16 cellular contexts compared by ENCODE assay signal in the genomic region with DNA sequence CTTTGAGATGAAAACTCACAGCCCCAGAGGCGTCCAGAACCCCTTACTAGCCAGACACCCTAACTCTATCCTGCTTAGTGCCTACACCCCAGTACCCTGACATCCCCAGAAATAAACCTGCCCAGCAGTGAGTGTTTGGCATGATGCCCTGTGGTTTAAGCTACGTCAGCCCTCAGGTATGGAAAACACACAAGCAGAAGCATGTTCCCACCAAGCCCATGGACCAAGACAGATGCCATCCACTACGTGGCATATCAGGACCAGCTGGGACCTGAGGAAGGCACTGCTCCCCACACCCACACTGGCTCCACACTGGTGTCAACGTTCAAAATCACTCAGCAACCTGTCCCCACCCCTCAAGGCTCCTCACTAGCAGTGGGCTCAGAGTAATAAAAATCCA.
DNase-seq lines count a peak whose midpoint lies in the region; ATAC-seq and TF ChIP-seq lines count a peak whose summit lies in the region.
"Had no signal": no experiment of that assay in that cellular context is flagged by ENCODE, and none has a peak within 500 bp of the region (broad histone marks: within the 10 kb centered on the region; RNA-seq: fewer than 3 reads in every experiment).

No MANE protein-coding gene starts in this region.

- no peak overlapping the region for H3K9ac ChIP-seq in GM23248
- no peak overlapping the region for H3K9ac ChIP-seq in PC-3 (ENCODE audit: low read length)
- H3K9ac ChIP-seq: parathyroid adenoma had no signal

- H3K27me3 ChIP-seq in GM23248 (replicated peaks; ENCODE audit: insufficient read depth) (no peaks in the 10 kb centered on the region), PC-3 (ENCODE audit: low read length) (no peaks in the 10 kb centered on the region)
- H3K27me3 ChIP-seq: dorsolateral prefrontal cortex had no signal

- BruUV-seq in PC-3 (replicated peaks; lab: Mats Ljungman, UMichigan) = no TSS peak

- ATAC-seq in PC-3 (no peak), GM21447 (IDR thresholded peaks at IDR 0.05; ENCODE audit: unreplicated experiment) (no peak)
- ATAC-seq in stimulated activated effector memory CD8-positive, alpha-beta T cell treated with anti-CD3 and anti-CD28 coated beads, Interleukin-12 subunit alpha, Interleukin-12 subunit beta, amount 100 ng/mL, for 72 hours = no peak
- ATAC-seq: naive thymus-derived CD4-positive, alpha-beta T cell; stimulated activated naive CD8-positive, alpha-beta T cell treated with anti-CD3 and anti-CD28 coated beads, Interleukin-15, Interleukin-2, amounts not matched to agents 100 U/mL and 50 U/mL, for 24 hours had no signal

- H3K9me2 ChIP-seq in GM23248 (ENCODE audit: insufficient read depth) = no peaks in the 10 kb centered on the region
- H3K9me2 ChIP-seq in PC-3 (replicated peaks; ENCODE audit: low read length) = no peaks in the 10 kb centered on the region

- H3K4me1 Mint-ChIP-seq in stimulated activated effector memory CD8-positive, alpha-beta T cell treated with anti-CD3 and anti-CD28 coated beads, Interleukin-12 subunit alpha, Interleukin-12 subunit beta, amount 100 ng/mL, for 72 hours = no peaks in the 10 kb centered on the region

- H2AFZ ChIP-seq in GM23248 = no peak overlapping the region
- H2AFZ ChIP-seq in PC-3 (ENCODE audit: low read length) = no peak overlapping the region
- H2AFZ ChIP-seq: parathyroid adenoma had no signal

- no peak overlapping the region for H3K27ac ChIP-seq in GM23248
- no peak overlapping the region for H3K27ac ChIP-seq in PC-3 (ENCODE audit: low read length)
- H3K27ac ChIP-seq: dorsolateral prefrontal cortex had no signal

- no peak for TF ChIP-seq CTCF in PC-3 (conservative IDR thresholded peaks at IDR 0.05; ENCODE audit: low read depth, low read length)
- peak; percentile 41 for TF ChIP-seq CTCF in epithelial cell of esophagus (IDR thresholded peaks at IDR 0.05; ENCODE audit: insufficient read depth, low read depth, low read length, missing control alignments)

- WGBS in GM23248 (ENCODE audit: low coverage in 1 of 2, low lambda C conversion rate in 2 of 2, missing lambda C conversion rate in 2 of 2), 2 experiments = 77 to 82% methylated on average over 4 of the region's 4 CpGs

- no peak overlapping the region for H3K4me2 ChIP-seq in GM23248 (ENCODE audit: unreplicated experiment)
- H3K4me2 ChIP-seq in PC-3 (ENCODE audit: low read length) = no peak overlapping the region

- H3K9me3 ChIP-seq in GM23248 (ENCODE audit: low read depth) = no peaks in the 10 kb centered on the region
- H3K9me3 ChIP-seq in PC-3 (ENCODE audit: low read length) = no peaks in the 10 kb centered on the region

- no peak overlapping the region for H3K4me3 Mint-ChIP-seq in stimulated activated effector memory CD8-positive, alpha-beta T cell treated with anti-CD3 and anti-CD28 coated beads, Interleukin-12 subunit alpha, Interleukin-12 subunit beta, amount 100 ng/mL, for 72 hours
- H3K4me3 Mint-ChIP-seq: naive thymus-derived CD4-positive, alpha-beta T cell had no signal

- no peak overlapping the region for H3K4me3 ChIP-seq in GM23248
- H3K4me3 ChIP-seq in PC-3 (ENCODE audit: low read length) = no peak overlapping the region
- no peak overlapping the region for H3K4me3 ChIP-seq in epithelial cell of esophagus (ENCODE audit: low read length)
- H3K4me3 ChIP-seq: dorsolateral prefrontal cortex had no signal

- no peaks in the 10 kb centered on the region for H4K20me1 ChIP-seq in GM23248 (ENCODE audit: insufficient read depth)
- no peaks in the 10 kb centered on the region for H4K20me1 ChIP-seq in PC-3 (ENCODE audit: low read length)

- peak overlapping the region; percentile 26 for H3K27ac Mint-ChIP-seq in stimulated activated effector memory CD8-positive, alpha-beta T cell treated with anti-CD3 and anti-CD28 coated beads, Interleukin-12 subunit alpha, Interleukin-12 subunit beta, amount 100 ng/mL, for 72 hours

- intact Hi-C loops in PC-3 (cut with micrococcal nuclease) = no loop called here

- CTCF ChIA-PET in PC-3 (lab: Charles Lee) = no interaction called here

- H3K4me1 ChIP-seq in GM23248 (ENCODE audit: insufficient read depth) (peaks cover 13% of the 10 kb centered on the region), PC-3 (ENCODE audit: insufficient read depth, low read length) (peaks cover 27% of the 10 kb centered on the region)

- no peaks in the 10 kb centered on the region for H3K36me3 ChIP-seq in GM23248 (ENCODE audit: low read depth)
- H3K36me3 ChIP-seq in PC-3 (ENCODE audit: low read depth, low read length) = no peaks in the 10 kb centered on the region

- H3F3A ChIP-seq in GM23248 (ENCODE audit: insufficient read depth) (peaks cover 5% of the 10 kb centered on the region; the same call in 1 of the 2 replicates), PC-3 (ENCODE audit: low read length, unreplicated experiment) (no peaks in the 10 kb centered on the region)

- POLR2A ChIA-PET in PC-3 (lab: Charles Lee; ENCODE audit: unreplicated experiment) = no interaction called here

- H3K79me2 ChIP-seq in GM23248 (ENCODE audit: insufficient read depth) (no peaks in the 10 kb centered on the region), PC-3 (ENCODE audit: low read length) (no peaks in the 10 kb centered on the region)
- H3K79me2 ChIP-seq: parathyroid adenoma had no signal

- in situ Hi-C loops in GM23248 (cut with MboI) = loop anchor here (10.0 kb wide), 1 partner anchor 89 kb away; no protein-coding TSS in a partner anchor

- peak; percentile 27 for DNase-seq in GM23248
- DNase-seq in PC-3 = peak; percentile 57
- peak; percentile 98 for DNase-seq in epithelial cell of esophagus (ENCODE audit: low read depth)
- DNase-seq in stimulated activated effector memory CD8-positive, alpha-beta T cell treated with anti-CD3 and anti-CD28 coated beads, Interleukin-12 subunit alpha, Interleukin-12 subunit beta, amount 100 ng/mL, for 72 hours (ENCODE audit: low spot score in 2 of 2) = no peak
- DNase-seq in hepatic stellate cell (ENCODE audit: low spot score) = no peak
- DNase-seq in UCSD-AML1 (lab: John Stamatoyannopoulos, UW; ENCODE audit: unreplicated experiment) = no peak
- DNase-seq in cerebellar nuclear complex (lab: John Stamatoyannopoulos, UW) = no peak
- DNase-seq: activated gamma-delta T cell; aorta; dorsolateral prefrontal cortex; naive thymus-derived CD4-positive, alpha-beta T cell; NCI-H2081 treated with DMSO at 0.1 percent for 48 hours; stimulated activated CD4-positive, alpha-beta T cell treated with anti-CD3 and anti-CD28 coated beads, Interleukin-12 subunit alpha, Interleukin-12 subunit beta, amount 100 ng/mL, for 4 hours; stimulated activated naive CD8-positive, alpha-beta T cell treated with anti-CD3 and anti-CD28 coated beads, Interleukin-15, Interleukin-2, amounts not matched to agents 100 U/mL and 50 U/mL, for 24 hours had no signal

- no peaks in the 10 kb centered on the region for H3K9me3 Mint-ChIP-seq in stimulated activated effector memory CD8-positive, alpha-beta T cell treated with anti-CD3 and anti-CD28 coated beads, Interleukin-12 subunit alpha, Interleukin-12 subunit beta, amount 100 ng/mL, for 72 hours

- no peaks in the 10 kb centered on the region for H3K36me3 Mint-ChIP-seq in stimulated activated effector memory CD8-positive, alpha-beta T cell treated with anti-CD3 and anti-CD28 coated beads, Interleukin-12 subunit alpha, Interleukin-12 subunit beta, amount 100 ng/mL, for 72 hours

Comparison
In these comparisons a context has a peak if more than half of its experiments do, and no peak if none do; other contexts are left out.
1. DNase-seq: peak in GM23248 (single experiment), PC-3 (single experiment) and epithelial cell of esophagus (single experiment); none in stimulated activated effector memory CD8-positive, alpha-beta T cell treated with anti-CD3 and anti-CD28 coated beads, Interleukin-12 subunit alpha, Interleukin-12 subunit beta, amount 100 ng/mL, for 72 hours (0 of 2), hepatic stellate cell (single experiment), UCSD-AML1 (single experiment) and cerebellar nuclear complex (0 of 2).